ENCODE assay signal across 36 cellular contexts in genomic region chr3:115087512-115087911, GRCh38.
"Had no signal": no experiment of that assay in that cellular context is flagged by ENCODE, and none has a peak within 500 bp of the region (broad histone marks: within the 10 kb centered on the region; RNA-seq: fewer than 3 reads in every experiment).

No MANE protein-coding gene starts in this region.

- H3K9me3 Mint-ChIP-seq: activated CD4-positive, alpha-beta memory T cell treated with anti-CD3 and anti-CD28 coated beads, Interleukin-2, amount 10 ng/mL, durations not matched to agents 7 days and 5 days; activated naive CD4-positive, alpha-beta T cell treated with anti-CD3 and anti-CD28 coated beads for 36 hours; activated naive CD4-positive, alpha-beta T cell treated with anti-CD3 and anti-CD28 coated beads, Interleukin-2, amount 50 U/mL, for 72 hours; activated T-cell treated with anti-CD3 and anti-CD28 coated beads, Interleukin-2, amount 50 U/mL, for 24 hours; activated T-helper 2 cell treated with anti-CD3 and anti-CD28 coated beads, Interferon-gamma antibody, Interleukin-2, Interleukin-4, amounts not matched to agents 10 μg/mL and 5 μg/mL and 100 μg/mL, durations not matched to agents 14 hours and 24 hours and 36 hours; T-cell had no signal

- H3K4me2 ChIP-seq: PC-9 had no signal

- H3K27me3 ChIP-seq: adrenal gland, body of pancreas, breast epithelium had no signal

- FAIRE-seq: astrocyte, RCC 7860 had no signal

- ATAC-seq: activated naive CD4-positive, alpha-beta T cell treated with anti-CD3 and anti-CD28 coated beads, Interleukin-2, amount 50 U/mL, for 72 hours; body of pancreas; Right ventricle myocardium inferior; SK-N-SH treated with all-trans-retinoic acid at 6 μM for 48 hours; T-cell had no signal

- H3K4me3 Mint-ChIP-seq: activated CD4-positive, alpha-beta memory T cell treated with anti-CD3 and anti-CD28 coated beads, Interleukin-2, amount 10 ng/mL, durations not matched to agents 7 days and 5 days; activated naive CD4-positive, alpha-beta T cell treated with anti-CD3 and anti-CD28 coated beads for 36 hours; activated T-cell treated with anti-CD3 and anti-CD28 coated beads, Interleukin-2, amount 50 U/mL, for 24 hours; T-cell had no signal

- H3K9me3 ChIP-seq: adrenal gland, body of pancreas, breast epithelium had no signal

- H3K36me3 Mint-ChIP-seq: activated naive CD4-positive, alpha-beta T cell treated with anti-CD3 and anti-CD28 coated beads, Interleukin-2, amount 50 U/mL, for 72 hours; T-cell had no signal

- DNase-seq: activated CD4-positive, alpha-beta memory T cell treated with anti-CD3 and anti-CD28 coated beads, Interleukin-2, amount 10 ng/mL, durations not matched to agents 7 days and 5 days; activated CD4-positive, alpha-beta T cell treated with anti-CD3 and anti-CD28 coated beads for 1 hour; activated CD4-positive, alpha-beta T cell treated with anti-CD3 and anti-CD28 coated beads for 48 hours; activated CD4-positive, CD25-positive, alpha-beta regulatory T cell; activated CD8-positive, alpha-beta memory T cell treated with anti-CD3 and anti-CD28 coated beads for 24 hours; activated gamma-delta T cell; activated naive CD4-positive, alpha-beta T cell treated with anti-CD3 and anti-CD28 coated beads for 36 hours; activated T-cell treated with anti-CD3 and anti-CD28 coated beads, Interleukin-2, amount 50 U/mL, for 24 hours; adrenal gland; body of pancreas; Kasumi-1; KG1; MM.1S; MV-4-11; NCI-H1092; NCI-H1436 treated with DMSO at 0.1 percent for 48 hours; NCI-H1694 treated with DMSO at 0.1 percent for 48 hours; NCI-H2029; NCI-H345; NCI-H524 treated with DMSO at 0.1 percent for 48 hours; NCI-H748 treated with DMSO at 0.1 percent for 48 hours; NK-92 treated with Interleukin-12 subunit alpha and Interleukin-12 subunit beta, amount 100 ng/mL, for 24 hours; PC-9; SIG-M5; T-cell; T-helper 2 cell; T-helper 9 cell; WERI-Rb-1 had no signal

- H3K36me3 ChIP-seq: adrenal gland, breast epithelium, WERI-Rb-1 had no signal

- H3K4me1 Mint-ChIP-seq: activated CD4-positive, alpha-beta memory T cell treated with anti-CD3 and anti-CD28 coated beads, Interleukin-2, amount 10 ng/mL, durations not matched to agents 7 days and 5 days had no signal

- H3K4me3 ChIP-seq: adrenal gland, body of pancreas, breast epithelium, PC-9 had no signal

- H3K27me3 Mint-ChIP-seq: activated CD4-positive, alpha-beta memory T cell treated with anti-CD3 and anti-CD28 coated beads, Interleukin-2, amount 10 ng/mL, durations not matched to agents 7 days and 5 days; activated T-cell treated with anti-CD3 and anti-CD28 coated beads, Interleukin-2, amount 50 U/mL, for 24 hours; T-cell had no signal

- H2AFZ ChIP-seq: PC-9 had no signal

- H3K27ac Mint-ChIP-seq: activated CD4-positive, alpha-beta memory T cell treated with anti-CD3 and anti-CD28 coated beads, Interleukin-2, amount 10 ng/mL, durations not matched to agents 7 days and 5 days; activated naive CD4-positive, alpha-beta T cell treated with anti-CD3 and anti-CD28 coated beads for 36 hours; activated naive CD4-positive, alpha-beta T cell treated with anti-CD3 and anti-CD28 coated beads, Interleukin-2, amount 50 U/mL, for 72 hours; activated T-cell treated with anti-CD3 and anti-CD28 coated beads, Interleukin-2, amount 50 U/mL, for 24 hours; activated T-helper 2 cell treated with anti-CD3 and anti-CD28 coated beads, Interferon-gamma antibody, Interleukin-2, Interleukin-4, amounts not matched to agents 10 μg/mL and 5 μg/mL and 100 μg/mL, durations not matched to agents 14 hours and 24 hours and 36 hours; T-cell had no signal

- H3K27ac ChIP-seq: adrenal gland, body of pancreas, breast epithelium, PC-9, RWPE1, WERI-Rb-1 had no signal
